ENCODE assay signal across 29 cellular contexts in the genomic region with DNA sequence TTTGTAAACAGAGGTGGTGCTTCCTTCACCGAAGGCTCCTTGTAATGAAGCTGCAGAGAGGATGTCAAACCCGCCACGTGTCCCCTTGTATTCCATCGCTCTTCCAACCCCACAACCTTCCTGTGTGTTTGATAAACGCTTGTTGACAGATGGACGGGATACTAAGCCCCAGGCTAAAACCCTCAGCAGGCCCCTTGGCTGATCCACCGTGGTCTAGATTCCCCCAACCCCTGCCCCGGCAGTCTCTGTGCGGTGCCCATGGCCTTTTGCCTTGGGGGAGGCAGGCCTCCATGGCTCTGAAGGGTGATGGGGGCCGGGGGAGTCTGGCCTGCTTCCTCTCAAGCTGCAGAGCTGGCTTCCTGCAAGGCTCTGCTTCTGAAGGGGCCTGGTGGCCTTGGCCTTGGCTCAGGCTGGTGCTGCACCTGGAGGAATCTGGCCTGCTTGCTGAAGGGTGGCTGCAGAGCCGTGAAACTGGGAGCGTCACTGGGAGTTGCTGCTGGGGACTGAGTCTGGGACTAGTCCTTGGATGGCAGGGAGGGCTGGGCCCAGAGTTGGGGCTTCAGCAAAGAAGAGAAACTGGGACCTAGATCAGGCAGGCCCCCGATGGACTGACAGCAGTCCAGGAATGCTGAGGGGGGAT. TPM values are rescaled to one million over a fixed set of nuclear protein-coding genes. Genes with fewer than 3 reads are reported as not detected.
DNase-seq lines count a peak whose midpoint lies in the region; ATAC-seq and TF ChIP-seq lines count a peak whose summit lies in the region.
"Had no signal": no experiment of that assay in that cellular context is flagged by ENCODE, and none has a peak within 500 bp of the region (broad histone marks: within the 10 kb centered on the region; RNA-seq: fewer than 3 reads in every experiment).

No MANE protein-coding gene starts in this region.

- no peaks in the 10 kb centered on the region for H3K36me3 Mint-ChIP-seq in activated T-cell treated with anti-CD3 and anti-CD28 coated beads, Interleukin-2, amount 50 U/mL, for 24 hours (ENCODE audit: low read depth)
- no peaks in the 10 kb centered on the region for H3K36me3 Mint-ChIP-seq in activated T-cell treated with anti-CD3 and anti-CD28 coated beads, Interleukin-2, amount 50 U/mL, for 72 hours (ENCODE audit: insufficient read depth in 2 of 2)
- no peaks in the 10 kb centered on the region for H3K36me3 Mint-ChIP-seq in neural progenitor cell
- H3K36me3 Mint-ChIP-seq: activated CD4-positive, alpha-beta memory T cell treated with anti-CD3 and anti-CD28 coated beads for 36 hours; activated naive CD4-positive, alpha-beta T cell treated with anti-CD3 and anti-CD28 coated beads, Interleukin-2, amount 50 U/mL, for 24 hours; CD14-positive monocyte; mesothelial cell of epicardium had no signal

- peaks cover 44% of the 10 kb centered on the region for H3K27me3 Mint-ChIP-seq in activated T-cell treated with anti-CD3 and anti-CD28 coated beads, Interleukin-2, amount 50 U/mL, for 24 hours
- H3K27me3 Mint-ChIP-seq in activated T-cell treated with anti-CD3 and anti-CD28 coated beads, Interleukin-2, amount 50 U/mL, for 72 hours (ENCODE audit: low read depth): peaks cover 43% of the 10 kb centered on the region
- peaks cover 14% of the 10 kb centered on the region for H3K27me3 Mint-ChIP-seq in neural progenitor cell (ENCODE audit: insufficient read depth, low read depth)

- no peak for TF ChIP-seq POLR2A in spleen (IDR thresholded peaks at IDR 0.05)

- H3K9me3 Mint-ChIP-seq in activated T-cell treated with anti-CD3 and anti-CD28 coated beads, Interleukin-2, amount 50 U/mL, for 24 hours: no peaks in the 10 kb centered on the region
- H3K9me3 Mint-ChIP-seq in activated T-cell treated with anti-CD3 and anti-CD28 coated beads, Interleukin-2, amount 50 U/mL, for 72 hours: no peaks in the 10 kb centered on the region
- H3K9me3 Mint-ChIP-seq in neural progenitor cell: no peaks in the 10 kb centered on the region
- H3K9me3 Mint-ChIP-seq: activated CD4-positive, alpha-beta memory T cell treated with anti-CD3 and anti-CD28 coated beads for 36 hours; activated naive CD4-positive, alpha-beta T cell treated with anti-CD3 and anti-CD28 coated beads, Interleukin-2, amount 50 U/mL, for 24 hours; mesothelial cell of epicardium; T-helper 1 cell treated with Interleukin-12 subunit alpha and Interleukin-12 subunit beta and Interleukin-4 antibody, amounts not matched to agents 30 μg/mL and 1 μg/mL, for 36 hours had no signal

- H3K9ac ChIP-seq in neural progenitor cell: no peak overlapping the region

- H3K4me3 ChIP-seq in neural progenitor cell: no peak overlapping the region
- no peak overlapping the region for H3K4me3 ChIP-seq in spleen
- no peak overlapping the region for H3K4me3 ChIP-seq in effector memory CD4-positive, alpha-beta T cell (ENCODE audit: insufficient read depth, low read depth, low read length, poor library complexity, severe bottlenecking)
- H3K4me3 ChIP-seq: tibial artery had no signal

- peak; percentile 23 for DNase-seq in activated T-cell treated with anti-CD3 and anti-CD28 coated beads, Interleukin-2, amount 50 U/mL, for 24 hours
- DNase-seq in activated T-cell treated with anti-CD3 and anti-CD28 coated beads, Interleukin-2, amount 50 U/mL, for 72 hours: no peak
- peak; percentile 77 for DNase-seq in cerebellar cortex (ENCODE audit: low spot score)
- DNase-seq in neural progenitor cell (ENCODE audit: low spot score): no peak
- DNase-seq in spleen: peak; percentile 72
- DNase-seq in effector memory CD4-positive, alpha-beta T cell: no peak
- DNase-seq in middle frontal gyrus (ENCODE audit: extremely low spot score, low spot score): no peak
- no peak for DNase-seq in NCI-H1436 treated with DMSO at 0.1 percent for 48 hours (lab: John Stamatoyannopoulos, UW)
- DNase-seq: activated CD4-positive, alpha-beta memory T cell treated with anti-CD3 and anti-CD28 coated beads for 36 hours; activated CD4-positive, CD25-positive, alpha-beta regulatory T cell treated with anti-CD3 and anti-CD28 coated beads, Interleukin-2, amount 50 U/mL, for 72 hours; activated CD8-positive, alpha-beta memory T cell treated with anti-CD3 and anti-CD28 coated beads, Interleukin-2, amount 50 U/mL, for 4 hours; amniotic stem cell; GF-D8; left ventricle myocardium superior; naive B cell; NCI-H1048; NCI-H1694; PC-3; stimulated activated CD4-positive, alpha-beta T cell treated with anti-CD3 and anti-CD28 coated beads, Interleukin-2, amount 100 ng/mL, for 24 hours had no signal

- ATAC-seq in activated T-cell treated with anti-CD3 and anti-CD28 coated beads, Interleukin-2, amount 50 U/mL, for 72 hours (replicated peaks in 1 of 2): no peak
- ATAC-seq: esophagus mucosa, left ventricle myocardium superior, PC-3, Right ventricle myocardium inferior, SK-N-SH treated with all-trans-retinoic acid at 6 μM for 48 hours had no signal

- H3K4me1 Mint-ChIP-seq in activated T-cell treated with anti-CD3 and anti-CD28 coated beads, Interleukin-2, amount 50 U/mL, for 24 hours (ENCODE audit: low read depth): peaks cover 5% of the 10 kb centered on the region
- peaks cover 9% of the 10 kb centered on the region for H3K4me1 Mint-ChIP-seq in activated T-cell treated with anti-CD3 and anti-CD28 coated beads, Interleukin-2, amount 50 U/mL, for 72 hours (ENCODE audit: low read depth)
- peaks cover 45% of the 10 kb centered on the region for H3K4me1 Mint-ChIP-seq in neural progenitor cell
- H3K4me1 Mint-ChIP-seq: CD14-positive monocyte had no signal

- no peaks in the 10 kb centered on the region for H4K20me1 ChIP-seq in neural progenitor cell (ENCODE audit: low read depth)

- WGBS in spleen, 5 donors: 71 to 81% (median 74%) methylated on average over 13 of the region's 13 CpGs

- H3K27ac Mint-ChIP-seq in activated T-cell treated with anti-CD3 and anti-CD28 coated beads, Interleukin-2, amount 50 U/mL, for 24 hours: no peak overlapping the region
- H3K27ac Mint-ChIP-seq in activated T-cell treated with anti-CD3 and anti-CD28 coated beads, Interleukin-2, amount 50 U/mL, for 72 hours: no peak overlapping the region
- H3K27ac Mint-ChIP-seq in neural progenitor cell: peak overlapping the region; percentile 46
- H3K27ac Mint-ChIP-seq: activated CD4-positive, alpha-beta memory T cell treated with anti-CD3 and anti-CD28 coated beads for 36 hours; activated naive CD4-positive, alpha-beta T cell treated with anti-CD3 and anti-CD28 coated beads, Interleukin-2, amount 50 U/mL, for 24 hours; CD14-positive monocyte; mesothelial cell of epicardium; T-helper 1 cell treated with Interleukin-12 subunit alpha and Interleukin-12 subunit beta and Interleukin-4 antibody, amounts not matched to agents 30 μg/mL and 1 μg/mL, for 36 hours had no signal

- H3K4me3 Mint-ChIP-seq in activated T-cell treated with anti-CD3 and anti-CD28 coated beads, Interleukin-2, amount 50 U/mL, for 24 hours: no peak overlapping the region
- no peak overlapping the region for H3K4me3 Mint-ChIP-seq in activated T-cell treated with anti-CD3 and anti-CD28 coated beads, Interleukin-2, amount 50 U/mL, for 72 hours
- no peak overlapping the region for H3K4me3 Mint-ChIP-seq in neural progenitor cell
- H3K4me3 Mint-ChIP-seq: activated CD4-positive, alpha-beta memory T cell treated with anti-CD3 and anti-CD28 coated beads for 36 hours; activated naive CD4-positive, alpha-beta T cell treated with anti-CD3 and anti-CD28 coated beads, Interleukin-2, amount 50 U/mL, for 24 hours; CD14-positive monocyte; mesothelial cell of epicardium; naive B cell; T-helper 1 cell treated with Interleukin-12 subunit alpha and Interleukin-12 subunit beta and Interleukin-4 antibody, amounts not matched to agents 30 μg/mL and 1 μg/mL, for 36 hours had no signal

- H3K27me3 ChIP-seq in neural progenitor cell (no peaks in the 10 kb centered on the region), spleen (replicated peaks in 1 of 7) (peaks cover 0 to 45% (median 18%) of the 10 kb centered on the region in 7 donors)
- peaks cover 5% of the 10 kb centered on the region for H3K27me3 ChIP-seq in effector memory CD4-positive, alpha-beta T cell (replicated peaks; ENCODE audit: control insufficient read depth, insufficient read depth, low read length, poor library complexity, severe bottlenecking)

- H3K27ac ChIP-seq in neural progenitor cell (no peak overlapping the region), spleen (no peak overlapping the region)
- no peak overlapping the region for H3K27ac ChIP-seq in effector memory CD4-positive, alpha-beta T cell (ENCODE audit: insufficient read depth, low read length, poor library complexity, severe bottlenecking)
- H3K27ac ChIP-seq: tibial artery had no signal

- peaks cover 21% of the 10 kb centered on the region for H3K4me1 ChIP-seq in neural progenitor cell
- H3K4me1 ChIP-seq in spleen: no peaks in the 10 kb centered on the region
- H3K4me1 ChIP-seq in effector memory CD4-positive, alpha-beta T cell (ENCODE audit: control insufficient read depth, insufficient read depth, low read length, poor library complexity, severe bottlenecking): no peaks in the 10 kb centered on the region

- peaks cover 4% of the 10 kb centered on the region for H3F3A ChIP-seq in neural progenitor cell (ENCODE audit: low read depth)

- H3K36me3 ChIP-seq in neural progenitor cell (no peaks in the 10 kb centered on the region), spleen (no peaks in the 10 kb centered on the region)
- no peaks in the 10 kb centered on the region for H3K36me3 ChIP-seq in effector memory CD4-positive, alpha-beta T cell (ENCODE audit: control insufficient read depth, insufficient read depth, low read length)
- H3K36me3 ChIP-seq: tibial artery had no signal

- intact Hi-C loops in spleen (cut with DNase I; ENCODE audit: low total_unique reads): loop anchor here (5.0 kb wide), 1 partner anchor 48 kb away; no protein-coding TSS in a partner anchor

- no peaks in the 10 kb centered on the region for H3K9me3 ChIP-seq in neural progenitor cell (ENCODE audit: low read depth)
- peaks cover 0 to 5% (median 0%) of the 10 kb centered on the region in 8 donors for H3K9me3 ChIP-seq in spleen
- H3K9me3 ChIP-seq in effector memory CD4-positive, alpha-beta T cell (ENCODE audit: control insufficient read depth, low read length): no peaks in the 10 kb centered on the region

- no peak overlapping the region for H3K4me2 ChIP-seq in neural progenitor cell

- TF ChIP-seq CTCF in neural progenitor cell (IDR thresholded peaks at IDR 0.05) (no peak), spleen (IDR thresholded peaks at IDR 0.05 in 8 of 11, conservative IDR thresholded peaks at IDR 0.05 in 3 of 11) (no peak)

- no peaks in the 10 kb centered on the region for H3K79me2 ChIP-seq in neural progenitor cell (ENCODE audit: low read depth)

- no peak overlapping the region for H2AFZ ChIP-seq in neural progenitor cell (replicated peaks)

RNA-seq across cellular contexts. Expression of gene NTSR2, which starts 9.6 kb away (rescaled TPM):
- not detected for total RNA-seq in activated T-cell treated with anti-CD3 and anti-CD28 coated beads, Interleukin-2, amount 50 U/mL, for 72 hours
- total RNA-seq in neural progenitor cell (ENCODE audit: low replicate concordance) (not detected in 2 replicates), spleen (not detected)
- not detected for polyA plus RNA-seq in spleen
- total RNA-seq: activated CD4-positive, alpha-beta memory T cell treated with anti-CD3 and anti-CD28 coated beads for 36 hours; esophagus mucosa; HT1080; left ventricle myocardium superior; mesothelial cell of epicardium; NCI-H460; PC-3; Right ventricle myocardium inferior had no signal
- polyA plus RNA-seq: CD14-positive monocyte had no signal

Comparison
In these comparisons a context has a peak if more than half of its experiments do, and no peak if none do; other contexts are left out.
1. DNase-seq: peak in activated T-cell treated with anti-CD3 and anti-CD28 coated beads, Interleukin-2, amount 50 U/mL, for 24 hours (single experiment), cerebellar cortex (single experiment) and spleen (single experiment); none in activated T-cell treated with anti-CD3 and anti-CD28 coated beads, Interleukin-2, amount 50 U/mL, for 72 hours (0 of 2), neural progenitor cell (single experiment), effector memory CD4-positive, alpha-beta T cell (0 of 3), middle frontal gyrus (single experiment) and NCI-H1436 treated with DMSO at 0.1 percent for 48 hours (single experiment).